In genomic region chr9:120408680-120409258, GRCh38 we compare ENCODE assay signal across 14 cellular contexts.
"Had no signal": no experiment of that assay in that cellular context is flagged by ENCODE, and none has a peak within 500 bp of the region (broad histone marks: within the 10 kb centered on the region; RNA-seq: fewer than 3 reads in every experiment).

No MANE protein-coding gene starts in this region.

- H3K27me3 Mint-ChIP-seq: naive B cell, type B pancreatic cell had no signal

- H3K9me3 Mint-ChIP-seq: naive B cell, nephron progenitor cell, type B pancreatic cell had no signal

- H3K27ac Mint-ChIP-seq: nephron progenitor cell, type B pancreatic cell had no signal

- H3K9me3 ChIP-seq: esophagus muscularis mucosa, gastrocnemius medialis, right atrium auricular region had no signal

- DNase-seq: cortex of kidney; effector memory CD4-positive, alpha-beta T cell; gastrocnemius medialis; mesendoderm; naive B cell; nephron progenitor cell; small intestine; stimulated activated CD4-positive, alpha-beta T cell treated with anti-CD3 and anti-CD28 coated beads, Interleukin-12 subunit alpha, Interleukin-12 subunit beta, amount 100 ng/mL, for 4 hours; stimulated activated CD4-positive, alpha-beta T cell treated with anti-CD3 and anti-CD28 coated beads, Interleukin-2, amount 100 ng/mL, for 48 hours; stimulated activated naive CD4-positive, alpha-beta T cell treated with Interleukin-2 at 50 U/mL for 16 hours had no signal

- H3K4me3 ChIP-seq: esophagus muscularis mucosa, gastrocnemius medialis, right atrium auricular region had no signal

- H3K4me3 Mint-ChIP-seq: naive B cell, nephron progenitor cell, type B pancreatic cell had no signal

- H3K27me3 ChIP-seq: esophagus muscularis mucosa, gastrocnemius medialis, right atrium auricular region had no signal

- ATAC-seq: gastrocnemius medialis had no signal

- H3K27ac ChIP-seq: epithelial cell of prostate, esophagus muscularis mucosa, gastrocnemius medialis, right atrium auricular region had no signal
